Comparison of ENCODE assay signal across 24 cellular contexts in genomic region chr7:151152935-151153513, GRCh38. TPM values are rescaled to one million over a fixed set of nuclear protein-coding genes. Genes with fewer than 3 reads are reported as not detected.
A peak's percentile ranks its signal among the peaks of the same experiment; 100 is the strongest.
DNase-seq lines count a peak whose midpoint lies in the region; ATAC-seq and TF ChIP-seq lines count a peak whose summit lies in the region.
"Had no signal": no experiment of that assay in that cellular context is flagged by ENCODE, and none has a peak within 500 bp of the region (broad histone marks: within the 10 kb centered on the region; RNA-seq: fewer than 3 reads in every experiment).

No MANE protein-coding gene starts in this region.

- peaks cover 18% of the 10 kb centered on the region for H3K4me1 Mint-ChIP-seq in GM23338
- H3K4me1 Mint-ChIP-seq: activated CD4-positive, alpha-beta memory T cell treated with anti-CD3 and anti-CD28 coated beads, Interleukin-2, amount 10 ng/mL, durations not matched to agents 7 days and 5 days had no signal

- no peaks in the 10 kb centered on the region for H3K9me3 ChIP-seq in SJCRH30 (replicated peaks)
- H3K9me3 ChIP-seq: body of pancreas had no signal

- H2AFZ ChIP-seq in GM23338 = no peak overlapping the region

- ATAC-seq in GM23338 (peak; percentile 56), HG03432 (IDR thresholded peaks at IDR 0.05; ENCODE audit: unreplicated experiment) (no peak), GM21737 (IDR thresholded peaks at IDR 0.05; ENCODE audit: unreplicated experiment) (no peak)
- ATAC-seq: body of pancreas; CD8-positive, alpha-beta T cell; natural killer cell treated with Interleukin-12 subunit alpha and Interleukin-12 subunit beta and Interleukin-15 and Interleukin-18, amount 100 ng/mL, for 72 hours had no signal

- H3K4me3 ChIP-seq in GM23338 = no peak overlapping the region
- H3K4me3 ChIP-seq in WI38 (ENCODE audit: low read depth, low read length) = no peak overlapping the region
- H3K4me3 ChIP-seq in fibroblast of pulmonary artery (replicated peaks; ENCODE audit: low read depth, low read length) = no peak overlapping the region
- no peak overlapping the region for H3K4me3 ChIP-seq in SJCRH30
- H3K4me3 ChIP-seq: body of pancreas had no signal

- peaks cover 3% of the 10 kb centered on the region; the same call in 1 of the 2 replicates for H3K27me3 ChIP-seq in GM23338 (ENCODE audit: insufficient read depth)
- peaks cover 8% of the 10 kb centered on the region for H3K27me3 ChIP-seq in SJCRH30
- H3K27me3 ChIP-seq: body of pancreas had no signal

- peaks cover 2% of the 10 kb centered on the region for H3K27me3 Mint-ChIP-seq in GM23338 (ENCODE audit: insufficient read depth, low read depth, poor library complexity)

- no peaks in the 10 kb centered on the region for H3K9me2 ChIP-seq in GM23338 (ENCODE audit: insufficient read depth)

- TF ChIP-seq CTCF in 22Rv1 (IDR thresholded peaks at IDR 0.05) = peak; percentile 35
- peak in 1 of 2 experiments; percentile 20; a peak in 2 of 4 replicates for TF ChIP-seq CTCF in GM23338 (conservative IDR thresholded peaks at IDR 0.05; ENCODE audit: low read depth in 2 of 2)
- 0 out of 2 replicates have a peak, but pooled peaks have one; percentile 9 for TF ChIP-seq CTCF in WI38 (IDR thresholded peaks at IDR 0.05; ENCODE audit: low read depth, low read length)
- TF ChIP-seq CTCF in fibroblast of pulmonary artery (IDR thresholded peaks at IDR 0.05; ENCODE audit: low read length, missing control alignments) = peak; percentile 25

- H3F3A ChIP-seq in GM23338 (replicated peaks; ENCODE audit: low read depth) = no peaks in the 10 kb centered on the region

- DNase-seq in GM23338 (ENCODE audit: low spot score) (no peak), fibroblast of pulmonary artery (ENCODE audit: low read depth) (no peak), SJCRH30 (no peak), NCI-H2081 treated with DMSO at 0.1 percent for 48 hours (lab: John Stamatoyannopoulos, UW) (no peak)
- DNase-seq: activated CD4-positive, alpha-beta memory T cell treated with anti-CD3 and anti-CD28 coated beads, Interleukin-2, amount 10 ng/mL, durations not matched to agents 7 days and 5 days; activated naive CD4-positive, alpha-beta T cell treated with anti-CD3 and anti-CD28 coated beads, Interleukin-2, amount 50 U/mL, for 16 hours; body of pancreas; CD8-positive, alpha-beta T cell; DND-41; NCI-H2171; NCI-H69; OCI-M1; SHP77 treated with DMSO at 0.1 percent for 48 hours; stimulated activated CD4-positive, alpha-beta T cell treated with anti-CD3 and anti-CD28 coated beads, Interleukin-4, amount 100 ng/mL, for 24 hours; WERI-Rb-1 had no signal

- H3K4me3 Mint-ChIP-seq in GM23338 = no peak overlapping the region
- H3K4me3 Mint-ChIP-seq: activated CD4-positive, alpha-beta memory T cell treated with anti-CD3 and anti-CD28 coated beads, Interleukin-2, amount 10 ng/mL, durations not matched to agents 7 days and 5 days; CD8-positive, alpha-beta T cell; natural killer cell treated with Interleukin-12 subunit alpha and Interleukin-12 subunit beta and Interleukin-15 and Interleukin-18, amount 100 ng/mL, for 72 hours; T-helper 1 cell treated with Interleukin-12 subunit alpha and Interleukin-12 subunit beta and Interleukin-4 antibody, amounts not matched to agents 30 μg/mL and 1 μg/mL, for 36 hours had no signal

- H3K4me1 ChIP-seq in GM23338 (ENCODE audit: insufficient read depth) (no peaks in the 10 kb centered on the region; the same call in 1 of the 2 replicates), SJCRH30 (peaks cover 9% of the 10 kb centered on the region)
- H3K4me1 ChIP-seq: body of pancreas had no signal

- H3K4me2 ChIP-seq in GM23338 = no peak overlapping the region

- no peak overlapping the region for H3K27ac Mint-ChIP-seq in GM23338
- H3K27ac Mint-ChIP-seq: activated CD4-positive, alpha-beta memory T cell treated with anti-CD3 and anti-CD28 coated beads, Interleukin-2, amount 10 ng/mL, durations not matched to agents 7 days and 5 days; CD8-positive, alpha-beta T cell; natural killer cell treated with Interleukin-12 subunit alpha and Interleukin-12 subunit beta and Interleukin-15 and Interleukin-18, amount 100 ng/mL, for 72 hours; T-helper 1 cell treated with Interleukin-12 subunit alpha and Interleukin-12 subunit beta and Interleukin-4 antibody, amounts not matched to agents 30 μg/mL and 1 μg/mL, for 36 hours had no signal

- H3K36me3 Mint-ChIP-seq in GM23338 (ENCODE audit: low read depth) = no peaks in the 10 kb centered on the region
- H3K36me3 Mint-ChIP-seq: CD8-positive, alpha-beta T cell; natural killer cell treated with Interleukin-12 subunit alpha and Interleukin-12 subunit beta and Interleukin-15 and Interleukin-18, amount 100 ng/mL, for 72 hours had no signal

- H3K36me3 ChIP-seq in GM23338 (ENCODE audit: insufficient read depth) (no peaks in the 10 kb centered on the region), SJCRH30 (no peaks in the 10 kb centered on the region)
- H3K36me3 ChIP-seq: WERI-Rb-1 had no signal

- H4K20me1 ChIP-seq in GM23338 (replicated peaks; ENCODE audit: insufficient read depth) = no peaks in the 10 kb centered on the region

- H3K9me3 Mint-ChIP-seq in GM23338 = no peaks in the 10 kb centered on the region
- H3K9me3 Mint-ChIP-seq: activated CD4-positive, alpha-beta memory T cell treated with anti-CD3 and anti-CD28 coated beads, Interleukin-2, amount 10 ng/mL, durations not matched to agents 7 days and 5 days; CD8-positive, alpha-beta T cell; natural killer cell treated with Interleukin-12 subunit alpha and Interleukin-12 subunit beta and Interleukin-15 and Interleukin-18, amount 100 ng/mL, for 72 hours; T-helper 1 cell treated with Interleukin-12 subunit alpha and Interleukin-12 subunit beta and Interleukin-4 antibody, amounts not matched to agents 30 μg/mL and 1 μg/mL, for 36 hours had no signal

- H3K27ac ChIP-seq in 22Rv1 = no peak overlapping the region
- H3K27ac ChIP-seq in GM23338 (ENCODE audit: low read depth) = no peak overlapping the region
- no peak overlapping the region for H3K27ac ChIP-seq in SJCRH30
- H3K27ac ChIP-seq: body of pancreas, WERI-Rb-1 had no signal

- no peaks in the 10 kb centered on the region for H3K79me2 ChIP-seq in GM23338 (replicated peaks; ENCODE audit: insufficient read depth)

TF ChIP-seq in GM23338, 12 proteins besides CTCF, POLR2A, EP300 and RAD21:
- TF ChIP-seq POLR2AphosphoS5 (IDR thresholded peaks at IDR 0.05; ENCODE audit: low read depth) (no peak), EZH2phosphoT487 (IDR thresholded peaks at IDR 0.05; ENCODE audit: unreplicated experiment) (no peak), ZNF331 (CRISPR knock-in tag; IDR thresholded peaks at IDR 0.05; ENCODE audit: low read depth) (no peak), STAT1 (IDR thresholded peaks at IDR 0.05; ENCODE audit: unreplicated experiment) (no peak), NANOG (IDR thresholded peaks at IDR 0.05; ENCODE audit: borderline replicate concordance) (no peak), ZNF114 (CRISPR knock-in tag; IDR thresholded peaks at IDR 0.05) (no peak), REST (IDR thresholded peaks at IDR 0.05; ENCODE audit: unreplicated experiment) (no peak), JUNB (IDR thresholded peaks at IDR 0.05; ENCODE audit: unreplicated experiment) (no peak)

RNA-seq across cellular contexts. Expression of gene GBX1, which starts 14.5 kb away (rescaled TPM):
- 0.24 and 1.8 TPM in 2 replicates for total RNA-seq in GM23338 (2014; rRNA removed; shearing (Covaris generic))
- not detected in 2 replicates for polyA plus RNA-seq in GM23338 (2016; fragmentation: Nextera tagmentation; extraction: Ambion mirVana)
- total RNA-seq in SJCRH30 (2014; rRNA removed; shearing (Covaris generic)) = 0.48 and 0.95 TPM in 2 replicates
- total RNA-seq: activated CD4-positive, alpha-beta memory T cell treated with anti-CD3 and anti-CD28 coated beads, Interleukin-2, amount 10 ng/mL, durations not matched to agents 7 days and 5 days; body of pancreas; CD8-positive, alpha-beta T cell; endothelial cell of umbilical vein; natural killer cell treated with Interleukin-12 subunit alpha and Interleukin-12 subunit beta and Interleukin-15 and Interleukin-18, amount 100 ng/mL, for 72 hours; pulmonary artery endothelial cell; ureter had no signal
- polyA plus RNA-seq: endothelial cell of umbilical vein had no signal

RNA-seq across cellular contexts. Expression of gene ASB10, which starts 34.0 kb away (rescaled TPM):
- not detected in 2 replicates for total RNA-seq in GM23338 (2014; rRNA removed; shearing (Covaris generic))
- not detected in 2 replicates for polyA plus RNA-seq in GM23338 (2016; fragmentation: Nextera tagmentation; extraction: Ambion mirVana)
- total RNA-seq in SJCRH30 (2014; rRNA removed; shearing (Covaris generic)) = not detected in 2 replicates
- total RNA-seq: activated CD4-positive, alpha-beta memory T cell treated with anti-CD3 and anti-CD28 coated beads, Interleukin-2, amount 10 ng/mL, durations not matched to agents 7 days and 5 days; body of pancreas; CD8-positive, alpha-beta T cell; endothelial cell of umbilical vein; natural killer cell treated with Interleukin-12 subunit alpha and Interleukin-12 subunit beta and Interleukin-15 and Interleukin-18, amount 100 ng/mL, for 72 hours; pulmonary artery endothelial cell; ureter had no signal
- polyA plus RNA-seq: endothelial cell of umbilical vein had no signal

RNA-seq across cellular contexts. Expression of gene H2BK1, which starts 57.3 kb away (rescaled TPM):
- not detected in 2 replicates for total RNA-seq in GM23338 (2014; rRNA removed; shearing (Covaris generic))
- not detected in 2 replicates for polyA plus RNA-seq in GM23338 (2016; fragmentation: Nextera tagmentation; extraction: Ambion mirVana)
- total RNA-seq in SJCRH30 (2014; rRNA removed; shearing (Covaris generic)) = not detected in 2 replicates
- total RNA-seq: activated CD4-positive, alpha-beta memory T cell treated with anti-CD3 and anti-CD28 coated beads, Interleukin-2, amount 10 ng/mL, durations not matched to agents 7 days and 5 days; body of pancreas; endothelial cell of umbilical vein; natural killer cell treated with Interleukin-12 subunit alpha and Interleukin-12 subunit beta and Interleukin-15 and Interleukin-18, amount 100 ng/mL, for 72 hours; pulmonary artery endothelial cell; ureter had no signal
- polyA plus RNA-seq: endothelial cell of umbilical vein had no signal
